In the genomic region with DNA sequence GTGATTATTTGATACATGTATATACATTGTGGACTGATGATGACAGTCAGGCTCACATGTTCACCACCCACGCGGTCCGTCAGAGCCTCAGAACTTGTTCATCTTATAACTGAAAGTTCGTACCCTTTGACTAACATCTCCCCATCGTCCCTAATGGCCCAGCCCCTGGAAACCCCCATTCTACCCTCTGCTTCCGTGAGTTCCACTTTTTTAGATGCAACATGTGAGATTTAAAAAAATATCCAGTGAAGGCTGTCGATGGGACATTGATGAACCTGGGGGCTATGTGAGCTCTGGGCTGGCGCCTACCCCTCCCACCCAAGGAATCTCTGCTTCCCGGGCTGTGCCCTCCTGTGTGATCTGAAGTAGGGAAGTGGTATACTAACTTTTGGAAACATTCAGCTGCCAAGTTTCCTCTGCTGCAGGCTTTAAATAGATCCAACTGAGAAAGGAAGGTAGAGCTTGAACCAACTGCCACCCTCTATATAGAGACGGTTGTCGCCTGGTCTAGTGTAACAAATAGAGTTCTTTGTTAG, we compare ENCODE assay signal across 9 cellular contexts.
DNase-seq lines count a peak whose midpoint lies in the region; ATAC-seq and TF ChIP-seq lines count a peak whose summit lies in the region.
"Had no signal": no experiment of that assay in that cellular context is flagged by ENCODE, and none has a peak within 500 bp of the region (broad histone marks: within the 10 kb centered on the region; RNA-seq: fewer than 3 reads in every experiment).

No MANE protein-coding gene starts in this region.

- H3K4me1 ChIP-seq in CD4-positive, CD25-positive, alpha-beta regulatory T cell (ENCODE audit: control insufficient read depth, insufficient read depth, low read length, poor library complexity, severe bottlenecking), result peaks cover 27% of the 10 kb centered on the region
- peaks cover 8% of the 10 kb centered on the region for H3K4me1 ChIP-seq in MM.1S (ENCODE audit: low read length)

- no peaks in the 10 kb centered on the region for H3K79me2 ChIP-seq in MM.1S (ENCODE audit: low read length)

- no peaks in the 10 kb centered on the region for H3K9me2 ChIP-seq in MM.1S (replicated peaks; ENCODE audit: insufficient read depth, low read length)

- no peaks in the 10 kb centered on the region for H3K27me3 ChIP-seq in CD4-positive, CD25-positive, alpha-beta regulatory T cell (ENCODE audit: control insufficient read depth, insufficient read depth, low read length)
- H3K27me3 ChIP-seq in MM.1S (replicated peaks; ENCODE audit: insufficient read depth, low read length), result peaks cover 4% of the 10 kb centered on the region; the same call in 1 of the 2 replicates

- peak overlapping the region; percentile 52 to 92 (median 79) for H3K27ac Mint-ChIP-seq in CD4-positive, CD25-positive, alpha-beta regulatory T cell

- TF ChIP-seq CTCF in MM.1S (IDR thresholded peaks at IDR 0.05; ENCODE audit: low read length) (no peak), RWPE1 (conservative IDR thresholded peaks at IDR 0.05; ENCODE audit: low read depth) (no peak)

- H3K36me3 ChIP-seq in CD4-positive, CD25-positive, alpha-beta regulatory T cell (ENCODE audit: control insufficient read depth, insufficient read depth, low read length), result peaks cover 4% of the 10 kb centered on the region
- no peaks in the 10 kb centered on the region for H3K36me3 ChIP-seq in MM.1S (replicated peaks; ENCODE audit: insufficient read depth, low read length)

- no peaks in the 10 kb centered on the region for H4K20me1 ChIP-seq in MM.1S (ENCODE audit: insufficient read depth, low read length)

- no peak overlapping the region for H3K9ac ChIP-seq in MM.1S (ENCODE audit: low read length)

- in situ Hi-C loops in KBM-7 (cut with MboI; ENCODE audit: low pct_unique_long_range_greater_than_20kb, low sequenced_read_pairs), result no loop called here

- H3K27me3 Mint-ChIP-seq in CD4-positive, CD25-positive, alpha-beta regulatory T cell, result no peaks in the 10 kb centered on the region

- peaks cover 32 to 85% (median 59%) of the 10 kb centered on the region in 4 donors for H3K4me1 Mint-ChIP-seq in CD4-positive, CD25-positive, alpha-beta regulatory T cell

- H3K4me3 ChIP-seq in CD4-positive, CD25-positive, alpha-beta regulatory T cell (ENCODE audit: low read depth, low read length), result no peak overlapping the region
- H3K4me3 ChIP-seq in MM.1S (ENCODE audit: low read length), result no peak overlapping the region

- H3F3A ChIP-seq in MM.1S (ENCODE audit: insufficient read depth, low read length), result no peaks in the 10 kb centered on the region

- peak overlapping the region; percentile 53 for H3K27ac ChIP-seq in CD4-positive, CD25-positive, alpha-beta regulatory T cell (ENCODE audit: insufficient read depth, low read length, poor library complexity, severe bottlenecking)
- H3K27ac ChIP-seq in MM.1S (ENCODE audit: low read length), result no peak overlapping the region
- H3K27ac ChIP-seq in RWPE1, result no peak overlapping the region
- H3K27ac ChIP-seq: C4-2B had no signal

- H3K4me3 Mint-ChIP-seq in CD4-positive, CD25-positive, alpha-beta regulatory T cell, result peak overlapping the region in 3 of 4 donors; percentile 30 to 54 (median 50)

- no peaks in the 10 kb centered on the region for H3K9me3 Mint-ChIP-seq in CD4-positive, CD25-positive, alpha-beta regulatory T cell

- H3K36me3 Mint-ChIP-seq in CD4-positive, CD25-positive, alpha-beta regulatory T cell, result peaks cover 14% of the 10 kb centered on the region

- H3K4me2 ChIP-seq in MM.1S (ENCODE audit: low read depth, low read length), result no peak overlapping the region

- peak; percentile 19 to 63 (median 35) for DNase-seq in CD4-positive, CD25-positive, alpha-beta regulatory T cell
- peak; percentile 72 for DNase-seq in KBM-7
- DNase-seq in activated T-helper 9 cell treated with anti-CD3 and anti-CD28 coated beads, Interleukin-2, amount 50 U/mL, for 16 hours (ENCODE audit: low read depth), result peak; percentile 78
- peak; percentile 91 for DNase-seq in stimulated activated CD4-positive, alpha-beta T cell treated with anti-CD3 and anti-CD28 coated beads, Interleukin-4, amount 100 ng/mL, for 24 hours
- DNase-seq in MM.1S, result no peak
- DNase-seq in RWPE1 (ENCODE audit: low spot score), result no peak
- DNase-seq in COLO668 (lab: John Stamatoyannopoulos, UW; ENCODE audit: unreplicated experiment), result no peak

- CTCF ChIA-PET in RWPE1 (lab: Yijun Ruan, JAX), result interaction anchor here (0.8 kb wide), 1 partner anchor 50 kb away, joined by 4 read pairs; no protein-coding TSS in a partner anchor

- POLR2A ChIA-PET in RWPE1 (lab: Yijun Ruan, JAX; ENCODE audit: low non-redundant PET), result no interaction called here

- no peak overlapping the region for H2AFZ ChIP-seq in MM.1S (ENCODE audit: low read length)

- no peaks in the 10 kb centered on the region for H3K9me3 ChIP-seq in CD4-positive, CD25-positive, alpha-beta regulatory T cell (ENCODE audit: control insufficient read depth in 2 of 2, low read length in 2 of 2)
- H3K9me3 ChIP-seq in MM.1S (replicated peaks; ENCODE audit: insufficient read depth, low read length), result no peaks in the 10 kb centered on the region

- peak; percentile 46 to 47 for ATAC-seq in CD4-positive, CD25-positive, alpha-beta regulatory T cell (ENCODE audit: low read depth in 2 of 2)
- ATAC-seq in GM21390 (IDR thresholded peaks at IDR 0.05; ENCODE audit: unreplicated experiment), result peak; percentile 45

Comparison
In these comparisons a context has a peak if more than half of its experiments do, and no peak if none do; other contexts are left out.
1. DNase-seq: peak in CD4-positive, CD25-positive, alpha-beta regulatory T cell (3 of 3), KBM-7 (single experiment), activated T-helper 9 cell treated with anti-CD3 and anti-CD28 coated beads, Interleukin-2, amount 50 U/mL, for 16 hours (single experiment) and stimulated activated CD4-positive, alpha-beta T cell treated with anti-CD3 and anti-CD28 coated beads, Interleukin-4, amount 100 ng/mL, for 24 hours (single experiment); none in MM.1S (single experiment), RWPE1 (single experiment) and COLO668 (single experiment).